ENCODE assay signal across 20 cellular contexts in genomic region chr3:100297784-100298183, GRCh38. TPM values are rescaled to one million over a fixed set of nuclear protein-coding genes. Genes with fewer than 3 reads are reported as not detected.
DNase-seq lines count a peak whose midpoint lies in the region; ATAC-seq and TF ChIP-seq lines count a peak whose summit lies in the region.
"Had no signal": no experiment of that assay in that cellular context is flagged by ENCODE, and none has a peak within 500 bp of the region (broad histone marks: within the 10 kb centered on the region; RNA-seq: fewer than 3 reads in every experiment).

No MANE protein-coding gene starts in this region.

- no peaks in the 10 kb centered on the region for H3K27me3 Mint-ChIP-seq in WTC11 (ENCODE audit: low read depth)
- H3K27me3 Mint-ChIP-seq: central memory CD8-positive, alpha-beta T cell had no signal

- no peaks in the 10 kb centered on the region; the same call in 1 of the 2 replicates for H3K9me3 Mint-ChIP-seq in WTC11
- H3K9me3 Mint-ChIP-seq: activated T-cell treated with anti-CD3 and anti-CD28 coated beads, Interleukin-2, amount 50 U/mL, for 72 hours; central memory CD8-positive, alpha-beta T cell; H9; T-helper 1 cell treated with Interleukin-12 subunit alpha and Interleukin-12 subunit beta and Interleukin-4 antibody, amounts not matched to agents 30 μg/mL and 1 μg/mL, for 36 hours had no signal

- H3K27ac ChIP-seq in epithelial cell of prostate: peak overlapping the region; percentile 1
- H3K27ac ChIP-seq: BLaER1, parathyroid adenoma had no signal

- H3K4me3 Mint-ChIP-seq in WTC11: no peak overlapping the region
- H3K4me3 Mint-ChIP-seq: activated T-cell treated with anti-CD3 and anti-CD28 coated beads, Interleukin-2, amount 50 U/mL, for 72 hours; central memory CD8-positive, alpha-beta T cell; H9; T-helper 1 cell treated with Interleukin-12 subunit alpha and Interleukin-12 subunit beta and Interleukin-4 antibody, amounts not matched to agents 30 μg/mL and 1 μg/mL, for 36 hours had no signal

- TF ChIP-seq CTCF in WTC11 (IDR thresholded peaks at IDR 0.05): no peak

- H3K27me3 ChIP-seq in MG63: no peaks in the 10 kb centered on the region
- H3K27me3 ChIP-seq: BLaER1 had no signal

- no peaks in the 10 kb centered on the region for H3K4me1 Mint-ChIP-seq in WTC11
- H3K4me1 Mint-ChIP-seq: central memory CD8-positive, alpha-beta T cell; H9 had no signal

- H3K36me3 Mint-ChIP-seq in WTC11: peaks cover 58% of the 10 kb centered on the region

- ATAC-seq in WTC11 (no peak), HG03196 (IDR thresholded peaks at IDR 0.05; ENCODE audit: unreplicated experiment) (no peak)
- ATAC-seq: activated T-cell treated with anti-CD3 and anti-CD28 coated beads, Interleukin-2, amount 50 U/mL, for 72 hours; left ventricle myocardium superior had no signal

- no peaks in the 10 kb centered on the region for H3K9me3 ChIP-seq in MG63
- H3K9me3 ChIP-seq: BLaER1 had no signal

- CTCF ChIA-PET in WTC11 (lab: Charles Lee): no interaction called here

- DNase-seq in EL (peak; percentile 36), MG63 (peak; percentile 11), epithelial cell of prostate (ENCODE audit: low read depth, low spot score) (no peak), skeletal muscle cell (ENCODE audit: low read depth) (peak; percentile 1), WTC11 (ENCODE audit: low spot score) (no peak), NCI-H2171 treated with DMSO at 0.1 percent for 48 hours (lab: John Stamatoyannopoulos, UW) (no peak)
- DNase-seq: activated T-cell treated with anti-CD3 and anti-CD28 coated beads, Interleukin-2, amount 50 U/mL, for 72 hours; effector memory CD4-positive, alpha-beta T cell; H9; left ventricle myocardium superior; MM.1S; NCI-H1694 treated with DMSO at 0.1 percent for 48 hours; NCI-H446; SHP77; small intestine had no signal

- no peak overlapping the region for H3K27ac Mint-ChIP-seq in WTC11
- H3K27ac Mint-ChIP-seq: activated T-cell treated with anti-CD3 and anti-CD28 coated beads, Interleukin-2, amount 50 U/mL, for 72 hours; H9; T-helper 1 cell treated with Interleukin-12 subunit alpha and Interleukin-12 subunit beta and Interleukin-4 antibody, amounts not matched to agents 30 μg/mL and 1 μg/mL, for 36 hours had no signal

- POLR2A ChIA-PET in WTC11 (lab: Charles Lee): no interaction called here

- H3K4me3 ChIP-seq in MG63: no peak overlapping the region
- no peak overlapping the region for H3K4me3 ChIP-seq in skeletal muscle cell (ENCODE audit: low read depth, low read length)
- H3K4me3 ChIP-seq: BLaER1 had no signal

- H3K36me3 ChIP-seq in MG63: peaks cover 79% of the 10 kb centered on the region

TF ChIP-seq in WTC11, 78 proteins besides CTCF, POLR2A, EP300 and RAD21:
- TF ChIP-seq SMAD4 (CRISPR knock-in tag; IDR thresholded peaks at IDR 0.05) (no peak), MYBL2 (CRISPR knock-in tag; IDR thresholded peaks at IDR 0.05) (no peak), IRF2 (CRISPR knock-in tag; IDR thresholded peaks at IDR 0.05; ENCODE audit: borderline replicate concordance, low read depth) (no peak)
TF ChIP-seq in WTC11: peak in this region for 0.

RNA-seq across cellular contexts. Expression of gene NIT2, which starts 36.8 kb away (rescaled TPM):
- 108 and 123 TPM in 2 replicates for total RNA-seq in MG63 (2014; rRNA removed; shearing (Covaris generic); ENCODE audit: low replicate concordance)
- 23.8 to 27.3 TPM (median 24.0 TPM) in 3 replicates for total RNA-seq in WTC11 (2021)

RNA-seq across cellular contexts. Expression of gene TBC1D23, which starts 37.0 kb away (rescaled TPM):
- 39.4 and 167 TPM in 2 replicates for total RNA-seq in MG63 (2014; rRNA removed; shearing (Covaris generic); ENCODE audit: low replicate concordance)
- total RNA-seq in WTC11 (2021): 45.0 to 73.6 TPM (median 46.3 TPM) in 3 replicates

Comparison
In these comparisons a context has a peak if more than half of its experiments do, and no peak if none do; other contexts are left out.
1. DNase-seq: peak in EL (single experiment), MG63 (single experiment) and skeletal muscle cell (single experiment); none in epithelial cell of prostate (single experiment), WTC11 (single experiment) and NCI-H2171 treated with DMSO at 0.1 percent for 48 hours (single experiment).